ENCODE assay signal across 8 cellular contexts in the genomic region with DNA sequence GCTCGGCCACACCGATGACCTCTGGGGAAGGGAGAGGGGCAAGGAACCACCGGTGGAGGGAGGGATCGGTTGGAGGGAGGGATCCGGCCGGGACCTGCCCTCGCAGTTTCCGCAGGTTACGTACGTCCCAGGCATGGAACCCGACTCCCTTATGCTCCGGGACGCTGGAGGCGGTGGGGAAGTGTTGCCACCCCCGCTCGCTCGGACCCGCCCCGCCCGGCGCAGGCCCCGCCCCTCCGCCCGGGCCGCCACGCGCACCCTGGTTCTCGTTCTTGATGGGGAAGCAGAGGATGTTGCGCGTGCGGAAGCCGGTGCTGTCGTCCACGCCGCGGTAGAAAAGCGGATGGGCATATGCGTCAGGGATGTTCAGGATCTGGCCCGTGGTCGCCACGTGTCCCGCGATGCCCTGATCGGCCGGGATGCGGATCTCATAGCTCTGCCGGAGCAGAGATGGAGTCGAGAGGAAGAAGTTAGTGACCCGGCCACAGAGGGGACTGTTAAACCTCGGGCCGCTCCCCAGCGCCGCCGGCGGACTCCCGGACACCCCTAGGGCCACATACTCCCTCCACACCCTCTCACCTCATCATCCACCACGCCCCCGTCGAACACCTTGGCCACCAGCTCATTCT.
DNase-seq lines count a peak whose midpoint lies in the region; ATAC-seq, FAIRE-seq and TF ChIP-seq lines count a peak whose summit lies in the region.

No MANE protein-coding gene starts in this region.

- peak; percentile 19 to 32 (median 26) for DNase-seq in activated CD4-positive, CD25-positive, alpha-beta regulatory T cell (lab: John Stamatoyannopoulos, UW)
- peak; percentile 39 to 40 for DNase-seq in central memory CD8-positive, alpha-beta T cell (ENCODE audit: low spot score in 2 of 2)
- peak in 1 of 2 experiments; percentile 51 for DNase-seq in mesothelial cell of epicardium (ENCODE audit: low spot score in 2 of 2, unreplicated experiment in 2 of 2)
- DNase-seq in stimulated activated naive CD4-positive, alpha-beta T cell (lab: John Stamatoyannopoulos, UW), result peak; percentile 10 to 54 (median 26)
- no peak for DNase-seq in NOMO-1 treated with dmso at 0.1 percent for 144 hours (lab: John Stamatoyannopoulos, UW; ENCODE audit: unreplicated experiment)
- no peak for DNase-seq in GM12891 (ENCODE audit: insufficient read length, low spot score)

- H3K9me3 Mint-ChIP-seq in central memory CD8-positive, alpha-beta T cell, result no peaks in the 10 kb centered on the region
- H3K9me3 Mint-ChIP-seq in mesothelial cell of epicardium, result no peaks in the 10 kb centered on the region

- peak; percentile 62 for ATAC-seq in central memory CD8-positive, alpha-beta T cell (replicated peaks; ENCODE audit: extremely low read depth, poor library complexity, severe bottlenecking)
- ATAC-seq in HG02610 (IDR thresholded peaks at IDR 0.05; ENCODE audit: unreplicated experiment) (no peak), GM21390 (IDR thresholded peaks at IDR 0.05; ENCODE audit: unreplicated experiment) (no peak)

- H3K27ac Mint-ChIP-seq in central memory CD8-positive, alpha-beta T cell (ENCODE audit: low read depth), result peak overlapping the region; percentile 81
- H3K27ac Mint-ChIP-seq in mesothelial cell of epicardium, result no peak overlapping the region

- no peak for FAIRE-seq in GM12891 (lab: Jason Lieb, UNC)

- no peak for TF ChIP-seq POLR2A in GM12891 (IDR thresholded peaks at IDR 0.05; ENCODE audit: low read depth, low read length)

- peaks cover 24% of the 10 kb centered on the region for H3K4me1 Mint-ChIP-seq in central memory CD8-positive, alpha-beta T cell
- peaks cover 6% of the 10 kb centered on the region for H3K4me1 Mint-ChIP-seq in mesothelial cell of epicardium

- no peaks in the 10 kb centered on the region for H3K36me3 Mint-ChIP-seq in central memory CD8-positive, alpha-beta T cell (ENCODE audit: insufficient read depth)
- no peaks in the 10 kb centered on the region for H3K36me3 Mint-ChIP-seq in mesothelial cell of epicardium

- peak overlapping the region; percentile 81 for H3K4me3 Mint-ChIP-seq in central memory CD8-positive, alpha-beta T cell
- peak overlapping the region; percentile 46 for H3K4me3 Mint-ChIP-seq in mesothelial cell of epicardium

- TF ChIP-seq CTCF in mesothelial cell of epicardium (IDR thresholded peaks at IDR 0.05; ENCODE audit: unreplicated experiment), result no peak

- peaks cover 9% of the 10 kb centered on the region for H3K27me3 Mint-ChIP-seq in central memory CD8-positive, alpha-beta T cell
- peaks cover 92% of the 10 kb centered on the region for H3K27me3 Mint-ChIP-seq in mesothelial cell of epicardium (ENCODE audit: low read depth)

TF ChIP-seq in GM12891, 5 proteins besides CTCF, POLR2A, EP300 and RAD21:
- TF ChIP-seq SPI1 (IDR thresholded peaks at IDR 0.05; ENCODE audit: low read depth, low read length), result no peak
- TF ChIP-seq POLR2AphosphoS5 (IDR thresholded peaks at IDR 0.05; ENCODE audit: low read depth, low read length), result no peak
- no peak for TF ChIP-seq PAX5 (IDR thresholded peaks at IDR 0.05; ENCODE audit: insufficient read depth, low read length, severe bottlenecking)
- TF ChIP-seq TAF1 (IDR thresholded peaks at IDR 0.05; ENCODE audit: low read depth, low read length), result no peak
- TF ChIP-seq POU2F2 (IDR thresholded peaks at IDR 0.05; ENCODE audit: low read depth, low read length), result no peak

Comparison
In these comparisons a context has a peak if more than half of its experiments do, and no peak if none do; other contexts are left out.
1. DNase-seq: peak in activated CD4-positive, CD25-positive, alpha-beta regulatory T cell (4 of 4), central memory CD8-positive, alpha-beta T cell (2 of 2) and stimulated activated naive CD4-positive, alpha-beta T cell (6 of 6); none in NOMO-1 treated with dmso at 0.1 percent for 144 hours (single experiment) and GM12891 (single experiment).